Comparison of ENCODE assay signal across 18 cellular contexts in genomic region chr1:226568975-226569741, GRCh38. TPM values are rescaled to one million over a fixed set of nuclear protein-coding genes. Genes with fewer than 3 reads are reported as not detected.
DNase-seq lines count a peak whose midpoint lies in the region; ATAC-seq, FAIRE-seq and TF ChIP-seq lines count a peak whose summit lies in the region.
"Had no signal": no experiment of that assay in that cellular context is flagged by ENCODE, and none has a peak within 500 bp of the region (broad histone marks: within the 10 kb centered on the region; RNA-seq: fewer than 3 reads in every experiment).

No MANE protein-coding gene starts in this region.

- no peak for TF ChIP-seq CTCF in K562 (IDR thresholded peaks at IDR 0.05 in 2 of 3, conservative IDR thresholded peaks at IDR 0.05 in 1 of 3; ENCODE audit: insufficient read depth in 2 of 3, low read depth in 1 of 3, low read length in 3 of 3)
- TF ChIP-seq CTCF in spleen (IDR thresholded peaks at IDR 0.05 in 8 of 11, conservative IDR thresholded peaks at IDR 0.05 in 3 of 11) = no peak
- no peak for TF ChIP-seq CTCF in testis (IDR thresholded peaks at IDR 0.05)

- no peak overlapping the region for H4K8ac ChIP-seq in mesendoderm (ENCODE audit: low read depth, low read length)

- H3K4me1 ChIP-seq in K562 (replicated peaks in 1 of 2; ENCODE audit: control insufficient read depth in 2 of 2, insufficient read depth in 2 of 2, low read length in 2 of 2) (no peaks in the 10 kb centered on the region), mesendoderm (ENCODE audit: control insufficient read depth, low read depth, low read length) (no peaks in the 10 kb centered on the region), spleen (no peaks in the 10 kb centered on the region), testis (peaks cover 6% of the 10 kb centered on the region)
- H3K4me1 ChIP-seq: HAP-1 had no signal

- H3K79me1 ChIP-seq in mesendoderm (ENCODE audit: low read length) = no peaks in the 10 kb centered on the region

- BruUV-seq in K562 (replicated peaks; lab: Mats Ljungman, UMichigan) = no TSS peak

- H2BK15ac ChIP-seq in mesendoderm (replicated peaks; ENCODE audit: low read depth) = no peak overlapping the region

- FAIRE-seq in K562 (lab: Jason Lieb, UNC) = no peak
- FAIRE-seq: D721Med had no signal

- H3K79me2 ChIP-seq in K562 (ENCODE audit: control insufficient read depth, insufficient read depth, low read length) = no peaks in the 10 kb centered on the region
- H3K79me2 ChIP-seq in mesendoderm (ENCODE audit: control insufficient read depth, insufficient read depth, low read length) = no peaks in the 10 kb centered on the region

- no peak overlapping the region for H2AFZ ChIP-seq in K562 (ENCODE audit: low read depth, low read length)
- H2AFZ ChIP-seq: PC-9 had no signal

- H4K20me1 ChIP-seq in K562 (replicated peaks; ENCODE audit: control insufficient read depth, insufficient read depth, low read length) = 0 out of 2 replicates have a peak, but pooled peaks cover 4% of the 10 kb centered on the region

- DNase-seq in K562 (ENCODE audit: extremely low read depth in 1 of 4, low spot score in 3 of 4) (no peak), mesendoderm (no peak), spleen (peak; percentile 25), testis (no peak), A172 (ENCODE audit: low spot score) (no peak), NCI-H2171 (lab: John Stamatoyannopoulos, UW) (no peak)
- DNase-seq: DMS79 treated with DMSO at 0.1 percent for 48 hours, NCI-H2029 treated with DMSO at 0.1 percent for 48 hours, NCI-H748 treated with DMSO at 0.1 percent for 48 hours, PC-9 had no signal

- H3K4me3 ChIP-seq in K562 (no peak overlapping the region), mesendoderm (ENCODE audit: low read length) (no peak overlapping the region), spleen (no peak overlapping the region), testis (no peak overlapping the region)
- H3K4me3 ChIP-seq: HAP-1, PC-9, SJCRH30 had no signal

- H3K23ac ChIP-seq in mesendoderm (ENCODE audit: low read length) = no peak overlapping the region

- intact Hi-C loops in K562 (cut with micrococcal nuclease) (no loop called here), spleen (cut with DNase I; ENCODE audit: low total_unique reads) (no loop called here), testis (cut with DNase I; ENCODE audit: low total_unique reads) (no loop called here)

- H3K9me3 ChIP-seq in K562 (replicated peaks; ENCODE audit: control insufficient read depth, insufficient read depth, low read depth, low read length) (no peaks in the 10 kb centered on the region), spleen (no peaks in the 10 kb centered on the region), testis (no peaks in the 10 kb centered on the region)
- H3K9me3 ChIP-seq: HAP-1, SJCRH30 had no signal

- POLR2A ChIA-PET in K562 (lab: Yijun Ruan, JAX) = interaction anchor here (0.5 to 1.1 kb wide), 5 partner anchors 8 to 495 kb away, joined by 3 to 6 read pairs (median 3); no protein-coding TSS in a partner anchor

- H3K4ac ChIP-seq in mesendoderm (ENCODE audit: low read depth, low read length) = no peak overlapping the region

- in situ Hi-C loops in K562 (cut with MboI) = no loop called here

- H3K36me3 ChIP-seq in K562 (ENCODE audit: control insufficient read depth, insufficient read depth, low read length) (no peaks in the 10 kb centered on the region), mesendoderm (ENCODE audit: control insufficient read depth, insufficient read depth, low read length) (no peaks in the 10 kb centered on the region), spleen (no peaks in the 10 kb centered on the region), testis (ENCODE audit: low read depth, missing control alignments) (no peaks in the 10 kb centered on the region)
- H3K36me3 ChIP-seq: HAP-1, SJCRH30 had no signal

- H3K27me3 ChIP-seq in K562 (ENCODE audit: control insufficient read depth in 2 of 2, insufficient read depth in 2 of 2, low read length in 2 of 2) (peaks cover 19 to 60% of the 10 kb centered on the region in 2 experiments), mesendoderm (ENCODE audit: insufficient read depth, low read length, poor library complexity) (no peaks in the 10 kb centered on the region), spleen (replicated peaks in 1 of 7) (peaks cover 0 to 6% (median 0%) of the 10 kb centered on the region in 7 donors), testis (no peaks in the 10 kb centered on the region)
- H3K27me3 ChIP-seq: SJCRH30 had no signal

- H3K27ac ChIP-seq in K562 (ENCODE audit: extremely low read depth, low read depth, low read length) = no peak overlapping the region
- H3K27ac ChIP-seq in mesendoderm (ENCODE audit: low read depth, low read length) = no peak overlapping the region
- no peak overlapping the region for H3K27ac ChIP-seq in spleen
- no peak overlapping the region for H3K27ac ChIP-seq in testis
- H3K27ac ChIP-seq: PC-9, SJCRH30 had no signal

- H3K4me2 ChIP-seq in K562 (ENCODE audit: insufficient read depth, low read length) = no peak overlapping the region
- H3K4me2 ChIP-seq in mesendoderm (ENCODE audit: low read length) = no peak overlapping the region
- H3K4me2 ChIP-seq: PC-9 had no signal

- no peak for TF ChIP-seq EP300 in K562 (IDR thresholded peaks at IDR 0.05; ENCODE audit: low read length)

- H2BK120ac ChIP-seq in mesendoderm (ENCODE audit: low read depth, low read length) = no peak overlapping the region

- H3K18ac ChIP-seq in mesendoderm (ENCODE audit: low read length) = no peak overlapping the region

- no peak for TF ChIP-seq POLR2A in K562 (conservative IDR thresholded peaks at IDR 0.05)
- TF ChIP-seq POLR2A in spleen (IDR thresholded peaks at IDR 0.05) = no peak
- no peak for TF ChIP-seq POLR2A in testis (IDR thresholded peaks at IDR 0.05)

- no peak for TF ChIP-seq RAD21 in K562 (CRISPR knock-in tag; conservative IDR thresholded peaks at IDR 0.05 in 1 of 2, IDR thresholded peaks at IDR 0.05 in 1 of 2)

- no peak overlapping the region for H2AK5ac ChIP-seq in mesendoderm (ENCODE audit: low read length)

- CTCF ChIA-PET in K562 (lab: Yijun Ruan, JAX; ENCODE audit: low intra/inter-chr PET ratio) = no interaction called here

- no peaks in the 10 kb centered on the region for H3K9me1 ChIP-seq in K562 (ENCODE audit: control insufficient read depth, insufficient read depth, low read length)

- H3K9ac ChIP-seq in K562 (ENCODE audit: insufficient read depth in 1 of 2, low read depth in 2 of 2, low read length in 2 of 2) (no peak overlapping the region), mesendoderm (ENCODE audit: low read length) (no peak overlapping the region)

- 3% methylated on average over 6 of the region's 6 CpGs for WGBS in K562 (ENCODE audit: insufficient coverage, low coverage, missing lambda C conversion rate)
- WGBS in mesendoderm (ENCODE audit: extremely low coverage, insufficient coverage, low lambda C conversion rate) = no CpG with 5 or more reads among the region's 6 CpGs
- WGBS in spleen, 5 donors = 77 to 89% (median 79%) methylated on average over 6 of the region's 6 CpGs
- WGBS in testis, 2 donors = 88 to 89% methylated on average over 6 of the region's 6 CpGs

- no peak overlapping the region for H4K5ac ChIP-seq in mesendoderm (ENCODE audit: low read length)

- ATAC-seq in K562 (no peak), GM21786 (IDR thresholded peaks at IDR 0.05; ENCODE audit: unreplicated experiment) (no peak)

- H2BK5ac ChIP-seq in mesendoderm (ENCODE audit: low read length) = no peak overlapping the region

- H3K56ac ChIP-seq in mesendoderm (ENCODE audit: low read length) = peak overlapping the region; percentile 34

TF ChIP-seq in K562, 482 proteins besides CTCF, POLR2A, EP300 and RAD21 (continues in another document):
- TF ChIP-seq FIP1L1 (IDR thresholded peaks at IDR 0.05; ENCODE audit: low read depth, low read length, poor library complexity, severe bottlenecking) = no peak
- TF ChIP-seq ZKSCAN3 (CRISPR knock-in tag; IDR thresholded peaks at IDR 0.05) = no peak
- peak; percentile 83 for TF ChIP-seq RBM25 (IDR thresholded peaks at IDR 0.05; ENCODE audit: low read depth, low read length, severe bottlenecking)
- TF ChIP-seq SREBF1 (IDR thresholded peaks at IDR 0.05; ENCODE audit: borderline replicate concordance, low read depth, low read length) = no peak
- 0 out of 4 replicates have a peak, but pooled peaks of 1 of the 2 experiments have one; percentile 39 for TF ChIP-seq RCOR1 (IDR thresholded peaks at IDR 0.05; ENCODE audit: borderline replicate concordance in 1 of 2, low read depth in 2 of 2, low read length in 2 of 2)
- no peak for TF ChIP-seq SUPT5H (IDR thresholded peaks at IDR 0.05)
- TF ChIP-seq RBM17 (IDR thresholded peaks at IDR 0.05; ENCODE audit: borderline replicate concordance, low read depth, low read length) = no peak
- TF ChIP-seq RB1 (IDR thresholded peaks at IDR 0.05; ENCODE audit: low read depth) = no peak
- no peak for TF ChIP-seq ZNF717 (CRISPR knock-in tag; IDR thresholded peaks at IDR 0.05)

RNA-seq across cellular contexts. Expression of gene STUM, which starts 20.6 kb away (rescaled TPM):
- total RNA-seq in K562 (2011; cell fraction: chromatin; rRNA removed; ENCODE audit: low replicate concordance) = not detected in 2 replicates
- total RNA-seq in K562 (2011; cell fraction: nucleolus; rRNA removed) = not detected in 2 replicates
- not detected in 2 replicates for total RNA-seq in K562 (2011; cell fraction: nucleoplasm; rRNA removed)
- not detected in 2 replicates for total RNA-seq in K562 (2014; rRNA removed)
- not detected in 2 replicates for total RNA-seq in K562 (2014; rRNA removed; fragmentation: Illumina TruSeq; extraction: Trizol)
- not detected in 2 replicates for total RNA-seq in K562 (2015; rRNA removed; fragmentation: Illumina TruSeq; extraction: Trizol)
- total RNA-seq in K562 (2021) = not detected in 2 replicates
- not detected in 2 replicates for polyA plus RNA-seq in K562 (2011; rRNA removed)
- polyA plus RNA-seq in K562 (2011; cell fraction: cytosol; rRNA removed) = not detected in 2 replicates
- not detected in 2 replicates for polyA plus RNA-seq in K562 (2011; cell fraction: nucleus; rRNA removed)
- polyA plus RNA-seq in K562 (2012) = not detected in 2 replicates
- not detected in 2 replicates for polyA plus RNA-seq in K562 (2014; fragmentation: Illumina TruSeq; extraction: Trizol)
- not detected for polyA plus RNA-seq in K562 (2014; fragmentation: Nextera tagmentation; extraction: Ambion mirVana)
- not detected in 2 replicates for polyA plus RNA-seq in K562 (2014; rRNA removed)
- polyA minus RNA-seq in K562 (2011; rRNA and poly(A)+ RNA removed) = not detected in 2 replicates
- not detected in 2 replicates for polyA minus RNA-seq in K562 (2011; cell fraction: cytosol; rRNA and poly(A)+ RNA removed)
- polyA minus RNA-seq in K562 (2011; cell fraction: nucleus; rRNA and poly(A)+ RNA removed) = not detected in 2 replicates
- polyA plus RNA-seq in mesendoderm (2013, experiment 1 of 2) = 0.25 TPM
- 0.22 TPM for polyA plus RNA-seq in mesendoderm (2013, experiment 2 of 2)
- 1 to 10 TPM in 1 of 7 donors, under 1 TPM in 6; 0.22 to 2.8 (median 0.51) TPM for total RNA-seq in spleen
- polyA plus RNA-seq in spleen = under 1 TPM; 0.11 to 0.53 (median 0.45) TPM
- total RNA-seq in testis = 1 to 10 TPM; 2.5 to 3.7 TPM
- polyA plus RNA-seq in testis (ENCODE audit: insufficient read depth, low read depth, low replicate concordance) = 4.5 TPM
- total RNA-seq in A172 (2014; rRNA removed; shearing (Covaris generic)) = not detected in 2 replicates
- total RNA-seq: CD8-positive, alpha-beta memory T cell; G401; NCI-H460; PC-9 had no signal
- polyA plus RNA-seq: AG04450 had no signal
